13 cellular contexts compared by ENCODE assay signal in the genomic region with DNA sequence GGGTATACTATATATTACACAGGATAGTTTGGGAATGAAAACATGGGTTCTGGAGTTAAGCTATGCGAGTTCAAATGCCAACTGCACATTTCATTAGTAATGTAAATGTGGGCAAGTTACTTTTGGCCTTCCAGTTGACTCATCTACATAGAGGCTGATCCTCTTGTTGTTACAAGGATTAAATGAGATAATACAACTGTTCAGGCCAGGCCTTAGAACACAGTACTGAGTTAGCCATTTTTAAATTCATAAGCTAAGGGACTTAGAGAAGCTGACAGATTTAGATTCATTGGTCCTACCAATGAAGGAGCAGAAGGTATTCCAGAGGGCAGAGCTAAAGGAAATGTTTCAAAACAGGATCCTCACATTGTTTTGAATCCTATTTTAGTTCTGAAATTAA. TPM values are rescaled to one million over a fixed set of nuclear protein-coding genes. Genes with fewer than 3 reads are reported as not detected.
DNase-seq lines count a peak whose midpoint lies in the region; ATAC-seq and TF ChIP-seq lines count a peak whose summit lies in the region.
"Had no signal": no experiment of that assay in that cellular context is flagged by ENCODE, and none has a peak within 500 bp of the region (broad histone marks: within the 10 kb centered on the region; RNA-seq: fewer than 3 reads in every experiment).

No MANE protein-coding gene starts in this region.

- TF ChIP-seq POLR2A in thyroid gland (IDR thresholded peaks at IDR 0.05): no peak

- H3K27ac ChIP-seq in mesenchymal stem cell (ENCODE audit: low read length, poor library complexity, severe bottlenecking) (no peak overlapping the region), thyroid gland (peak overlapping the region; percentile 68 to 88 (median 80))

- POLR2A ChIA-PET in activated CD8-positive, alpha-beta T cell treated with anti-CD3 and anti-CD28 coated beads for 36 hours (lab: Charles Lee): interaction anchor here (0.7 to 1.3 kb wide), 3 partner anchors 28 to 60 kb away, joined by 3 read pairs; a partner anchor contains a TSS
- POLR2A ChIA-PET in activated CD8-positive, alpha-beta T cell treated with anti-CD3 and anti-CD28 coated beads, Interleukin-2, amount 10 ng/mL, durations not matched to agents 7 days and 5 days (lab: Charles Lee): interaction anchor here (1.0 kb wide), 2 partner anchors 42 to 59 kb away, joined by 3 to 4 read pairs; a partner anchor contains a TSS

- no peak for DNase-seq in activated CD8-positive, alpha-beta T cell treated with anti-CD3 and anti-CD28 coated beads for 36 hours
- DNase-seq in activated CD8-positive, alpha-beta T cell treated with anti-CD3 and anti-CD28 coated beads, Interleukin-2, amount 10 ng/mL, durations not matched to agents 7 days and 5 days: no peak
- DNase-seq in mesenchymal stem cell: peak; percentile 60
- no peak for DNase-seq in thyroid gland
- no peak for DNase-seq in NK-92 (lab: John Stamatoyannopoulos, UW; ENCODE audit: unreplicated experiment)
- no peak for DNase-seq in GM19240 (ENCODE audit: insufficient read length, low spot score)
- DNase-seq in T-helper 1 cell: no peak
- DNase-seq: GF-D8, mesendoderm, NCI-H146, OCI-M1 had no signal

- no peak overlapping the region for H2AK5ac ChIP-seq in mesenchymal stem cell (ENCODE audit: low read length, severe bottlenecking)

- peak overlapping the region in 1 of 2 experiments; percentile 24 for H2BK12ac ChIP-seq in mesenchymal stem cell (ENCODE audit: low read length in 2 of 2)

- peak overlapping the region; percentile 59 for H3K27ac Mint-ChIP-seq in activated CD8-positive, alpha-beta T cell treated with anti-CD3 and anti-CD28 coated beads for 36 hours
- no peak overlapping the region for H3K27ac Mint-ChIP-seq in activated CD8-positive, alpha-beta T cell treated with anti-CD3 and anti-CD28 coated beads, Interleukin-2, amount 10 ng/mL, durations not matched to agents 7 days and 5 days
- peak overlapping the region; percentile 57 for H3K27ac Mint-ChIP-seq in dendritic cell treated with granulocyte-macrophage colony-stimulating factor and Interleukin-4, amounts not matched to agents 40 ng/mL and 50 ng/mL, for 4 days
- H3K27ac Mint-ChIP-seq: type B pancreatic cell had no signal

- H3K4me3 Mint-ChIP-seq in activated CD8-positive, alpha-beta T cell treated with anti-CD3 and anti-CD28 coated beads for 36 hours: no peak overlapping the region
- H3K4me3 Mint-ChIP-seq in activated CD8-positive, alpha-beta T cell treated with anti-CD3 and anti-CD28 coated beads, Interleukin-2, amount 10 ng/mL, durations not matched to agents 7 days and 5 days: no peak overlapping the region
- H3K4me3 Mint-ChIP-seq in dendritic cell treated with granulocyte-macrophage colony-stimulating factor and Interleukin-4, amounts not matched to agents 40 ng/mL and 50 ng/mL, for 4 days: no peak overlapping the region
- H3K4me3 Mint-ChIP-seq: type B pancreatic cell had no signal

- H4K91ac ChIP-seq in mesenchymal stem cell (ENCODE audit: low read length): no peak overlapping the region

- H3K4me3 ChIP-seq in mesenchymal stem cell (ENCODE audit: insufficient read depth in 1 of 2, low read depth in 1 of 2, low read length in 2 of 2) (peak overlapping the region in 1 of 2 experiments; percentile 6), thyroid gland (replicated peaks in 1 of 3) (no peak overlapping the region)

- H3K36me3 Mint-ChIP-seq in activated CD8-positive, alpha-beta T cell treated with anti-CD3 and anti-CD28 coated beads for 36 hours (ENCODE audit: low read depth): peaks cover 33% of the 10 kb centered on the region
- H3K36me3 Mint-ChIP-seq in activated CD8-positive, alpha-beta T cell treated with anti-CD3 and anti-CD28 coated beads, Interleukin-2, amount 10 ng/mL, durations not matched to agents 7 days and 5 days (ENCODE audit: low read depth): peaks cover 26% of the 10 kb centered on the region
- H3K36me3 Mint-ChIP-seq in dendritic cell treated with granulocyte-macrophage colony-stimulating factor and Interleukin-4, amounts not matched to agents 40 ng/mL and 50 ng/mL, for 4 days (ENCODE audit: low read depth): peaks cover 89% of the 10 kb centered on the region

- no peak for TF ChIP-seq CTCF in activated CD8-positive, alpha-beta T cell treated with anti-CD3 and anti-CD28 coated beads for 36 hours (IDR thresholded peaks at IDR 0.05)
- TF ChIP-seq CTCF in thyroid gland (IDR thresholded peaks at IDR 0.05): peak in 1 of 6 experiments; percentile 8

- H3K18ac ChIP-seq in mesenchymal stem cell (ENCODE audit: low read depth in 1 of 2, low read length in 2 of 2): peak overlapping the region in 1 of 2 experiments; percentile 41

- no peak for ATAC-seq in activated CD8-positive, alpha-beta T cell treated with anti-CD3 and anti-CD28 coated beads for 36 hours
- no peak for ATAC-seq in activated CD8-positive, alpha-beta T cell treated with anti-CD3 and anti-CD28 coated beads, Interleukin-2, amount 10 ng/mL, durations not matched to agents 7 days and 5 days

- intact Hi-C loops in activated CD8-positive, alpha-beta T cell treated with anti-CD3 and anti-CD28 coated beads for 36 hours (cut with micrococcal nuclease): no loop called here
- intact Hi-C loops in dendritic cell treated with granulocyte-macrophage colony-stimulating factor and Interleukin-4, amounts not matched to agents 40 ng/mL and 50 ng/mL, for 4 days (cut with micrococcal nuclease): no loop called here
- intact Hi-C loops in thyroid gland (cut with DNase I): loop anchor here (5.0 kb wide), 2 partner anchors 58 to 158 kb away; a partner anchor contains a TSS

- no peak overlapping the region for H4K8ac ChIP-seq in mesenchymal stem cell (ENCODE audit: low read length)

- H3K27me3 Mint-ChIP-seq in activated CD8-positive, alpha-beta T cell treated with anti-CD3 and anti-CD28 coated beads for 36 hours: no peaks in the 10 kb centered on the region
- H3K27me3 Mint-ChIP-seq in activated CD8-positive, alpha-beta T cell treated with anti-CD3 and anti-CD28 coated beads, Interleukin-2, amount 10 ng/mL, durations not matched to agents 7 days and 5 days (ENCODE audit: low read depth): no peaks in the 10 kb centered on the region
- H3K27me3 Mint-ChIP-seq in dendritic cell treated with granulocyte-macrophage colony-stimulating factor and Interleukin-4, amounts not matched to agents 40 ng/mL and 50 ng/mL, for 4 days: no peaks in the 10 kb centered on the region
- H3K27me3 Mint-ChIP-seq: type B pancreatic cell had no signal

- no peaks in the 10 kb centered on the region for H3K9me3 Mint-ChIP-seq in activated CD8-positive, alpha-beta T cell treated with anti-CD3 and anti-CD28 coated beads for 36 hours
- no peaks in the 10 kb centered on the region for H3K9me3 Mint-ChIP-seq in activated CD8-positive, alpha-beta T cell treated with anti-CD3 and anti-CD28 coated beads, Interleukin-2, amount 10 ng/mL, durations not matched to agents 7 days and 5 days (ENCODE audit: insufficient read depth)
- no peaks in the 10 kb centered on the region for H3K9me3 Mint-ChIP-seq in dendritic cell treated with granulocyte-macrophage colony-stimulating factor and Interleukin-4, amounts not matched to agents 40 ng/mL and 50 ng/mL, for 4 days
- H3K9me3 Mint-ChIP-seq: type B pancreatic cell had no signal

- H3K36me3 ChIP-seq in mesenchymal stem cell (ENCODE audit: control insufficient read depth in 1 of 2, insufficient read depth in 2 of 2, low read depth in 1 of 2, low read length in 2 of 2): peaks cover 5 to 29% of the 10 kb centered on the region in 2 experiments
- H3K36me3 ChIP-seq in thyroid gland: peaks cover 6 to 7% of the 10 kb centered on the region in 2 donors

- peaks cover 41% of the 10 kb centered on the region for H3K4me1 Mint-ChIP-seq in activated CD8-positive, alpha-beta T cell treated with anti-CD3 and anti-CD28 coated beads for 36 hours (ENCODE audit: low read depth)
- peaks cover 9% of the 10 kb centered on the region for H3K4me1 Mint-ChIP-seq in activated CD8-positive, alpha-beta T cell treated with anti-CD3 and anti-CD28 coated beads, Interleukin-2, amount 10 ng/mL, durations not matched to agents 7 days and 5 days (ENCODE audit: low read depth)
- H3K4me1 Mint-ChIP-seq in dendritic cell treated with granulocyte-macrophage colony-stimulating factor and Interleukin-4, amounts not matched to agents 40 ng/mL and 50 ng/mL, for 4 days (ENCODE audit: low read depth): peaks cover 15% of the 10 kb centered on the region

- no peak overlapping the region for H2AFZ ChIP-seq in mesenchymal stem cell (ENCODE audit: low read depth, low read length)

- peak overlapping the region; percentile 89 for H3K9ac ChIP-seq in mesenchymal stem cell (ENCODE audit: low read length)

- no peak overlapping the region for H2BK120ac ChIP-seq in mesenchymal stem cell (ENCODE audit: low read depth, low read length)

- CTCF ChIA-PET in activated CD8-positive, alpha-beta T cell treated with anti-CD3 and anti-CD28 coated beads for 36 hours (lab: Charles Lee): interaction anchor here (1.1 to 5.2 kb wide), 9 partner anchors 11 to 220 kb away, joined by 3 to 43 read pairs (median 5); a partner anchor contains a TSS
- CTCF ChIA-PET in activated CD8-positive, alpha-beta T cell treated with anti-CD3 and anti-CD28 coated beads, Interleukin-2, amount 10 ng/mL, durations not matched to agents 7 days and 5 days (lab: Charles Lee): interaction anchor here (1.0 to 5.3 kb wide), 8 partner anchors 24 to 220 kb away, joined by 3 to 75 read pairs (median 6); a partner anchor contains a TSS

- H3K4ac ChIP-seq in mesenchymal stem cell (ENCODE audit: low read depth in 1 of 2, low read length in 2 of 2): peak overlapping the region in 1 of 2 experiments; percentile 73

- H3K27me3 ChIP-seq in mesenchymal stem cell (ENCODE audit: control insufficient read depth in 1 of 2, insufficient read depth in 1 of 2, low read length in 2 of 2): no peaks in the 10 kb centered on the region
- no peaks in the 10 kb centered on the region for H3K27me3 ChIP-seq in thyroid gland

- H3K79me1 ChIP-seq in mesenchymal stem cell (replicated peaks; ENCODE audit: low read length, poor library complexity, severe bottlenecking): no peaks in the 10 kb centered on the region

- H3K9me3 ChIP-seq in mesenchymal stem cell (ENCODE audit: control insufficient read depth, low read length) (no peaks in the 10 kb centered on the region), thyroid gland (no peaks in the 10 kb centered on the region)

- H3K14ac ChIP-seq in mesenchymal stem cell (ENCODE audit: low read length in 2 of 2): no peak overlapping the region

- H3K4me2 ChIP-seq in mesenchymal stem cell (ENCODE audit: low read length, poor library complexity, severe bottlenecking): no peak overlapping the region

- H3K4me1 ChIP-seq in mesenchymal stem cell (ENCODE audit: control insufficient read depth, insufficient read depth, low read depth, low read length): no peaks in the 10 kb centered on the region
- H3K4me1 ChIP-seq in thyroid gland: peaks cover 15 to 41% of the 10 kb centered on the region in 2 donors

- WGBS in mesenchymal stem cell: 100% methylated on average over 1 of the region's 1 CpG
- WGBS in thyroid gland, 2 donors: 90 to 97% methylated on average over 1 of the region's 1 CpG

- H2BK5ac ChIP-seq in mesenchymal stem cell (ENCODE audit: low read depth, low read length, poor library complexity, severe bottlenecking): no peak overlapping the region

- no peak overlapping the region for H3K23ac ChIP-seq in mesenchymal stem cell (ENCODE audit: low read length in 2 of 2)

- no peak overlapping the region for H2BK15ac ChIP-seq in mesenchymal stem cell (ENCODE audit: low read depth, poor library complexity, severe bottlenecking)

RNA-seq across cellular contexts. Expression of a gene that starts 32.6 kb away (rescaled TPM):
- total RNA-seq in activated CD8-positive, alpha-beta T cell treated with anti-CD3 and anti-CD28 coated beads for 36 hours: not detected
- not detected for total RNA-seq in activated CD8-positive, alpha-beta T cell treated with anti-CD3 and anti-CD28 coated beads, Interleukin-2, amount 10 ng/mL, durations not matched to agents 7 days and 5 days
- not detected for polyA plus RNA-seq in mesenchymal stem cell (2013, experiment 1 of 2)
- not detected for polyA plus RNA-seq in mesenchymal stem cell (2013, experiment 2 of 2)
- not detected for total RNA-seq in thyroid gland

RNA-seq across cellular contexts. Expression of a gene that starts 41.3 kb away (rescaled TPM):
- total RNA-seq in activated CD8-positive, alpha-beta T cell treated with anti-CD3 and anti-CD28 coated beads for 36 hours: 10 to 100 TPM; 21.6 to 23.9 TPM
- 10 to 100 TPM; 29.9 to 36.1 TPM for total RNA-seq in activated CD8-positive, alpha-beta T cell treated with anti-CD3 and anti-CD28 coated beads, Interleukin-2, amount 10 ng/mL, durations not matched to agents 7 days and 5 days
- 20.4 TPM for polyA plus RNA-seq in mesenchymal stem cell (2013, experiment 1 of 2)
- 19.7 TPM for polyA plus RNA-seq in mesenchymal stem cell (2013, experiment 2 of 2)
- 100 to 1,000 TPM; 100 to 163 (median 140) TPM for total RNA-seq in thyroid gland
